8 cellular contexts compared by ENCODE assay signal in genomic region chr1:39082140-39082799, GRCh38. TPM values are rescaled to one million over a fixed set of nuclear protein-coding genes. Genes with fewer than 3 reads are reported as not detected.
DNase-seq lines count a peak whose midpoint lies in the region; ATAC-seq and TF ChIP-seq lines count a peak whose summit lies in the region.
"Had no signal": no experiment of that assay in that cellular context is flagged by ENCODE, and none has a peak within 500 bp of the region (broad histone marks: within the 10 kb centered on the region; RNA-seq: fewer than 3 reads in every experiment).

No MANE protein-coding gene starts in this region.

- DNase-seq in GM13977 (ENCODE audit: low spot score) (peak; percentile 33), WTC11 (ENCODE audit: low spot score) (peak; percentile 22), hepatocyte (ENCODE audit: low spot score) (no peak), skeletal muscle cell (ENCODE audit: low read depth) (no peak), pons (ENCODE audit: low spot score) (no peak), NCI-H2107 treated with DMSO at 0.1 percent for 48 hours (lab: John Stamatoyannopoulos, UW; ENCODE audit: unreplicated experiment) (no peak)
- DNase-seq: left colon had no signal

- no peaks in the 10 kb centered on the region for H3K9me3 ChIP-seq in hepatocyte (ENCODE audit: low read depth)

- peaks cover 4% of the 10 kb centered on the region for H3K4me1 ChIP-seq in hepatocyte (ENCODE audit: insufficient read depth)

- H3K27me3 ChIP-seq in hepatocyte = peaks cover 46% of the 10 kb centered on the region

- no peaks in the 10 kb centered on the region for H4K20me1 ChIP-seq in hepatocyte (ENCODE audit: insufficient read depth, poor library complexity, severe bottlenecking)

- POLR2A ChIA-PET in WTC11 (lab: Charles Lee) = interaction anchor here (0.9 kb wide), 1 partner anchor 14 kb away, joined by 3 read pairs; no protein-coding TSS in a partner anchor

- no peaks in the 10 kb centered on the region for H3K36me3 Mint-ChIP-seq in WTC11

- peaks cover 34% of the 10 kb centered on the region for H3K27me3 Mint-ChIP-seq in WTC11 (ENCODE audit: low read depth)

- H3K36me3 ChIP-seq in hepatocyte (replicated peaks; ENCODE audit: insufficient read depth, low read depth) = no peaks in the 10 kb centered on the region

- no peak overlapping the region for H3K27ac Mint-ChIP-seq in WTC11

- TF ChIP-seq CTCF in GM13977 (IDR thresholded peaks at IDR 0.05; ENCODE audit: extremely low read depth, insufficient read depth, missing control alignments) (no peak), WTC11 (IDR thresholded peaks at IDR 0.05) (no peak), hepatocyte (IDR thresholded peaks at IDR 0.05; ENCODE audit: poor library complexity) (no peak)

- in situ Hi-C loops in GM13977 (cut with MboI; ENCODE audit: low pct_unique_long_range_greater_than_20kb, low sequenced_read_pairs, unreplicated experiment) = no loop called here

- no peak overlapping the region for H2AFZ ChIP-seq in hepatocyte

- no peaks in the 10 kb centered on the region for H3K79me2 ChIP-seq in hepatocyte

- peak overlapping the region; percentile 82 for H3K4me3 Mint-ChIP-seq in WTC11

- ATAC-seq in WTC11 = peak; percentile 6
- no peak for ATAC-seq in GM21390 (IDR thresholded peaks at IDR 0.05; ENCODE audit: unreplicated experiment)

- 27% methylated on average over 11 of the region's 17 CpGs for WGBS in hepatocyte (ENCODE audit: low lambda C conversion rate, missing lambda C conversion rate)

- H3K4me3 ChIP-seq in hepatocyte = peak overlapping the region; percentile 58
- H3K4me3 ChIP-seq in skeletal muscle cell (ENCODE audit: low read depth, low read length) = peak overlapping the region; percentile 61

- no peaks in the 10 kb centered on the region for H3K9me3 Mint-ChIP-seq in WTC11

- no peak overlapping the region for H3K27ac ChIP-seq in hepatocyte

- peak overlapping the region; percentile 97 for H3K4me2 ChIP-seq in hepatocyte

- H3K9me2 ChIP-seq in hepatocyte (replicated peaks; ENCODE audit: insufficient read depth) = no peaks in the 10 kb centered on the region

- peaks cover 12% of the 10 kb centered on the region for H3K4me1 Mint-ChIP-seq in WTC11

- CTCF ChIA-PET in WTC11 (lab: Charles Lee) = interaction anchor here (0.6 to 4.5 kb wide), 7 partner anchors 9 to 457 kb away, joined by 3 to 38 read pairs (median 9); no protein-coding TSS in a partner anchor

TF ChIP-seq in WTC11, 78 proteins besides CTCF, POLR2A, EP300 and RAD21:
- TF ChIP-seq ATF1 (CRISPR knock-in tag; IDR thresholded peaks at IDR 0.05) = no peak
- no peak for TF ChIP-seq AFF4 (CRISPR knock-in tag; IDR thresholded peaks at IDR 0.05; ENCODE audit: borderline replicate concordance)
- TF ChIP-seq, protein P1, sequence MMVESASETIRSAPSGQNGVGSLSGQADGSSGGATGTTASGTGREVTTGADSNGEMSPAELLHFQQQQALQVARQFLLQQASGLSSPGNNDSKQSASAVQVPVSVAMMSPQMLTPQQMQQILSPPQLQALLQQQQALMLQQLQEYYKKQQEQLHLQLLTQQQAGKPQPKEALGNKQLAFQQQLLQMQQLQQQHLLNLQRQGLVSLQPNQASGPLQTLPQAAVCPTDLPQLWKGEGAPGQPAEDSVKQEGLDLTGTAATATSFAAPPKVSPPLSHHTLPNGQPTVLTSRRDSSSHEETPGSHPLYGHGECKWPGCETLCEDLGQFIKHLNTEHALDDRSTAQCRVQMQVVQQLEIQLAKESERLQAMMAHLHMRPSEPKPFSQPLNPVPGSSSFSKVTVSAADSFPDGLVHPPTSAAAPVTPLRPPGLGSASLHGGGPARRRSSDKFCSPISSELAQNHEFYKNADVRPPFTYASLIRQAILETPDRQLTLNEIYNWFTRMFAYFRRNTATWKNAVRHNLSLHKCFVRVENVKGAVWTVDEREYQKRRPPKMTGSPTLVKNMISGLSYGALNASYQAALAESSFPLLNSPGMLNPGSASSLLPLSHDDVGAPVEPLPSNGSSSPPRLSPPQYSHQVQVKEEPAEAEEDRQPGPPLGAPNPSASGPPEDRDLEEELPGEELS (CRISPR knock-in tag; IDR thresholded peaks at IDR 0.05) = no peak
- TF ChIP-seq, protein P2, sequence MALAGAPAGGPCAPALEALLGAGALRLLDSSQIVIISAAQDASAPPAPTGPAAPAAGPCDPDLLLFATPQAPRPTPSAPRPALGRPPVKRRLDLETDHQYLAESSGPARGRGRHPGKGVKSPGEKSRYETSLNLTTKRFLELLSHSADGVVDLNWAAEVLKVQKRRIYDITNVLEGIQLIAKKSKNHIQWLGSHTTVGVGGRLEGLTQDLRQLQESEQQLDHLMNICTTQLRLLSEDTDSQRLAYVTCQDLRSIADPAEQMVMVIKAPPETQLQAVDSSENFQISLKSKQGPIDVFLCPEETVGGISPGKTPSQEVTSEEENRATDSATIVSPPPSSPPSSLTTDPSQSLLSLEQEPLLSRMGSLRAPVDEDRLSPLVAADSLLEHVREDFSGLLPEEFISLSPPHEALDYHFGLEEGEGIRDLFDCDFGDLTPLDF (CRISPR knock-in tag; IDR thresholded peaks at IDR 0.05) = no peak
- TF ChIP-seq JUN (CRISPR knock-in tag; IDR thresholded peaks at IDR 0.05) = no peak
- no peak for TF ChIP-seq TEAD1 (CRISPR knock-in tag; IDR thresholded peaks at IDR 0.05)
- TF ChIP-seq, protein P3, sequence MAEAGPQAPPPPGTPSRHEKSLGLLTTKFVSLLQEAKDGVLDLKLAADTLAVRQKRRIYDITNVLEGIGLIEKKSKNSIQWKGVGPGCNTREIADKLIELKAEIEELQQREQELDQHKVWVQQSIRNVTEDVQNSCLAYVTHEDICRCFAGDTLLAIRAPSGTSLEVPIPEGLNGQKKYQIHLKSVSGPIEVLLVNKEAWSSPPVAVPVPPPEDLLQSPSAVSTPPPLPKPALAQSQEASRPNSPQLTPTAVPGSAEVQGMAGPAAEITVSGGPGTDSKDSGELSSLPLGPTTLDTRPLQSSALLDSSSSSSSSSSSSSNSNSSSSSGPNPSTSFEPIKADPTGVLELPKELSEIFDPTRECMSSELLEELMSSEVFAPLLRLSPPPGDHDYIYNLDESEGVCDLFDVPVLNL (CRISPR knock-in tag; IDR thresholded peaks at IDR 0.05; ENCODE audit: borderline replicate concordance, low read depth) = no peak

RNA-seq across cellular contexts. Expression of gene NDUFS5, which starts 56.1 kb away (rescaled TPM):
- 402 to 430 TPM (median 414 TPM) in 3 replicates for total RNA-seq in WTC11 (2021)
- 449 and 465 TPM in 2 replicates for total RNA-seq in hepatocyte
- polyA plus RNA-seq in hepatocyte = 535 and 547 TPM in 2 replicates

Comparison
In these comparisons a context has a peak if more than half of its experiments do, and no peak if none do; other contexts are left out.
1. DNase-seq: peak in GM13977 (single experiment) and WTC11 (single experiment); none in hepatocyte (single experiment), skeletal muscle cell (single experiment), pons (single experiment) and NCI-H2107 treated with DMSO at 0.1 percent for 48 hours (single experiment).